In the genomic region with DNA sequence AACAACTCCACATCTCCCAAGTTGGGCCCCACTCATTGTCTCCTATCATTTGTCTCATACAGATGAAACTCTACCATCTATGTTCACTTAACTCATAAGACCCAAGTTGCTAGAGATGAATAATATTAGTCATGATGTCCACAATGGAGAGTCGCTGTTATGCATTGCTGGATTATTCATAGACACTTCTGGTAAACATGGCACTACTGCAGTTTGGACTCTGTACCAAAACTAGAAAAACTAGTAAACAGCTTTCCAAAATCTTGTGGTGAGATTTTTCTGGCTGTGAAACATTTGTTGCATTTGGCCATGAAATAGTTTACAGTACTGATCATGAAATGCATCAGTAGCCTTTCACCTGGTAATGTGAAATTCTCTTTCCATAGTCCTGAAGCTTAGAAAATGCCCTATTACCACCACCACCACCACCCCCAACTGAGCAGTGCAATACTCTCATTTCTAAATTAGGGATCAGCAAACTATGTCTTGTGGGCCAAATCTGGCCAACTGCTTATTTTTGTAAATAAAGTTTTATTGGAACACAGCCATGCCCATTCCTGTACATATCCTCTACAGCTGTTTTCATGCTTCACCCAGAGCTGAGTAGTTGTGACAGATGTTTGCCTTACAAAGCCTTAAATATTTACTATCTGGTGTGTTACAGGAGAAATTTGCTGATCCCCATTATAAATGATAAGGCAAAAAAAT, we compare ENCODE assay signal across 24 cellular contexts.
A peak's percentile ranks its signal among the peaks of the same experiment; 100 is the strongest.
DNase-seq lines count a peak whose midpoint lies in the region; ATAC-seq and TF ChIP-seq lines count a peak whose summit lies in the region.
"Had no signal": no experiment of that assay in that cellular context is flagged by ENCODE, and none has a peak within 500 bp of the region (broad histone marks: within the 10 kb centered on the region; RNA-seq: fewer than 3 reads in every experiment).

No MANE protein-coding gene starts in this region.

- no peak overlapping the region for H3K27ac ChIP-seq in thyroid gland
- H3K27ac ChIP-seq: 22Rv1 had no signal

- TF ChIP-seq CTCF in fibroblast of mammary gland (conservative IDR thresholded peaks at IDR 0.05; ENCODE audit: control insufficient read depth, insufficient read depth, low read depth, low read length) (no peak), thyroid gland (IDR thresholded peaks at IDR 0.05) (no peak)

- H3K36me3 Mint-ChIP-seq in activated naive CD4-positive, alpha-beta T cell treated with anti-CD3 and anti-CD28 coated beads, Interleukin-2, amount 50 U/mL, for 72 hours, result no peaks in the 10 kb centered on the region
- H3K36me3 Mint-ChIP-seq: CD4-positive, CD25-positive, alpha-beta regulatory T cell had no signal

- H3K27me3 ChIP-seq in thyroid gland, result no peaks in the 10 kb centered on the region

- peak; percentile 31 for DNase-seq in NCI-H1694 treated with DMSO at 0.1 percent for 48 hours (lab: John Stamatoyannopoulos, UW)
- DNase-seq in NCI-H1694 (lab: John Stamatoyannopoulos, UW), result no peak
- DNase-seq in amniotic epithelial cell (ENCODE audit: low read depth), result peak; percentile 37
- peak; percentile 59 for DNase-seq in fibroblast of mammary gland (ENCODE audit: low read depth)
- no peak for DNase-seq in activated CD4-positive, alpha-beta T cell treated with anti-CD3 and anti-CD28 coated beads for 4 hours
- no peak for DNase-seq in thyroid gland
- DNase-seq in activated naive CD4-positive, alpha-beta T cell treated with anti-CD3 and anti-CD28 coated beads, Interleukin-2, amount 50 U/mL, for 72 hours (ENCODE audit: low spot score in 2 of 2), result no peak
- DNase-seq: CD4-positive, CD25-positive, alpha-beta regulatory T cell; COR-L47; DMS 273 treated with DMSO at 0.1 percent for 48 hours; GDM1; KBM-7; NCI-H1048; NCI-H1436; NCI-H2081 treated with DMSO at 0.1 percent for 48 hours; NCI-H510A; NCI-H748 treated with DMSO at 0.1 percent for 48 hours; Right ventricle myocardium superior; SK-N-SH had no signal

- H3K9me3 Mint-ChIP-seq in activated naive CD4-positive, alpha-beta T cell treated with anti-CD3 and anti-CD28 coated beads, Interleukin-2, amount 50 U/mL, for 72 hours, result no peaks in the 10 kb centered on the region
- H3K9me3 Mint-ChIP-seq: GM23338 had no signal

- no peaks in the 10 kb centered on the region for H3K36me3 ChIP-seq in thyroid gland

- no peak for TF ChIP-seq POLR2A in thyroid gland (IDR thresholded peaks at IDR 0.05)

- H3K4me1 ChIP-seq in thyroid gland, result no peaks in the 10 kb centered on the region

- H3K4me3 ChIP-seq in fibroblast of mammary gland (ENCODE audit: control insufficient read depth, low read depth, low read length) (no peak overlapping the region), thyroid gland (replicated peaks in 1 of 3) (no peak overlapping the region)
- H3K4me3 ChIP-seq: GM23338 had no signal

- WGBS in thyroid gland, 2 donors, result 100% methylated on average over 1 of the region's 1 CpG

- no peaks in the 10 kb centered on the region for H3K9me3 ChIP-seq in thyroid gland
- H3K9me3 ChIP-seq: SK-N-SH had no signal

- intact Hi-C loops in thyroid gland (cut with DNase I), result no loop called here

- no peak for ATAC-seq in GM19463 (IDR thresholded peaks at IDR 0.05; ENCODE audit: unreplicated experiment)
- ATAC-seq in activated naive CD4-positive, alpha-beta T cell treated with anti-CD3 and anti-CD28 coated beads, Interleukin-2, amount 50 U/mL, for 72 hours, result no peak
- ATAC-seq: GM23338, HCT116 had no signal

- H3K27ac Mint-ChIP-seq in activated naive CD4-positive, alpha-beta T cell treated with anti-CD3 and anti-CD28 coated beads, Interleukin-2, amount 50 U/mL, for 72 hours, result no peak overlapping the region
- H3K27ac Mint-ChIP-seq: B cell; CD4-positive, CD25-positive, alpha-beta regulatory T cell; GM23338 had no signal

Comparison
In these comparisons a context has a peak if more than half of its experiments do, and no peak if none do; other contexts are left out.
1. DNase-seq: peak in NCI-H1694 treated with DMSO at 0.1 percent for 48 hours (single experiment), amniotic epithelial cell (single experiment) and fibroblast of mammary gland (single experiment); none in NCI-H1694 (single experiment), activated CD4-positive, alpha-beta T cell treated with anti-CD3 and anti-CD28 coated beads for 4 hours (0 of 2), thyroid gland (0 of 2) and activated naive CD4-positive, alpha-beta T cell treated with anti-CD3 and anti-CD28 coated beads, Interleukin-2, amount 50 U/mL, for 72 hours (0 of 2).